8 cellular contexts compared by ENCODE assay signal in genomic region chr1:47738560-47739182, GRCh38.
DNase-seq lines count a peak whose midpoint lies in the region; ATAC-seq and TF ChIP-seq lines count a peak whose summit lies in the region.

No MANE protein-coding gene starts in this region.

- H3K9me3 ChIP-seq in transverse colon: no peaks in the 10 kb centered on the region

- TF ChIP-seq CTCF in astrocyte of the spinal cord (IDR thresholded peaks at IDR 0.05; ENCODE audit: low read depth, low read length): peak; percentile 75
- TF ChIP-seq CTCF in transverse colon (IDR thresholded peaks at IDR 0.05): peak; percentile 67 to 77 (median 71)

- 18 to 32% methylated on average over 5 to 8 of the region's 8 CpGs for WGBS in transverse colon (ENCODE audit: low coverage in 1 of 2), 2 donors

- intact Hi-C loops in transverse colon (cut with DNase I; ENCODE audit: low total_unique reads): no loop called here

- no peak for TF ChIP-seq EP300 in transverse colon (IDR thresholded peaks at IDR 0.05; ENCODE audit: low read depth)

- H3K27ac ChIP-seq in transverse colon: no peak overlapping the region

- ATAC-seq in HG03025 (IDR thresholded peaks at IDR 0.05; ENCODE audit: low FRiP score, unreplicated experiment): no peak

- peaks cover 6% of the 10 kb centered on the region for H3K27me3 ChIP-seq in transverse colon

- no peaks in the 10 kb centered on the region for H3K36me3 ChIP-seq in transverse colon

- DNase-seq in DMS53 (lab: John Stamatoyannopoulos, UW) (peak; percentile 80), M059J (ENCODE audit: low read depth) (peak; percentile 28), astrocyte of the spinal cord (ENCODE audit: low read depth, low spot score) (peak; percentile 15), iris pigment epithelial cell (ENCODE audit: low read depth) (peak; percentile 37), transverse colon (peak; percentile 57), NCI-H526 treated with DMSO at 0.1 percent for 48 hours (lab: John Stamatoyannopoulos, UW) (no peak), NCI-H2171 (lab: John Stamatoyannopoulos, UW) (no peak)

- no peak for TF ChIP-seq POLR2A in transverse colon (IDR thresholded peaks at IDR 0.05)

- no peaks in the 10 kb centered on the region for H3K4me1 ChIP-seq in transverse colon

- in situ Hi-C loops in astrocyte of the spinal cord (cut with HindIII; ENCODE audit: low sequenced_read_pairs) (no loop called here), transverse colon (cut with MboI; ENCODE audit: low pct_ligation_motif_present in 1 of 4, low pct_unique_long_range_greater_than_20kb in 1 of 4, low sequenced_read_pairs in 3 of 4) (loop anchor here in 1 of 4 donors (25.0 kb wide), 2 partner anchors 324 to 474 kb away; partner anchors contain the start of gene SLC5A9)

- H3K4me3 ChIP-seq in astrocyte of the spinal cord (ENCODE audit: low read depth, low read length) (no peak overlapping the region), transverse colon (no peak overlapping the region)

Comparison
In these comparisons a context has a peak if more than half of its experiments do, and no peak if none do; other contexts are left out.
1. DNase-seq: peak in DMS53 (single experiment), M059J (single experiment), astrocyte of the spinal cord (single experiment), iris pigment epithelial cell (single experiment) and transverse colon (single experiment); none in NCI-H526 treated with DMSO at 0.1 percent for 48 hours (single experiment) and NCI-H2171 (single experiment).